ENCODE assay signal across 11 cellular contexts in the genomic region with DNA sequence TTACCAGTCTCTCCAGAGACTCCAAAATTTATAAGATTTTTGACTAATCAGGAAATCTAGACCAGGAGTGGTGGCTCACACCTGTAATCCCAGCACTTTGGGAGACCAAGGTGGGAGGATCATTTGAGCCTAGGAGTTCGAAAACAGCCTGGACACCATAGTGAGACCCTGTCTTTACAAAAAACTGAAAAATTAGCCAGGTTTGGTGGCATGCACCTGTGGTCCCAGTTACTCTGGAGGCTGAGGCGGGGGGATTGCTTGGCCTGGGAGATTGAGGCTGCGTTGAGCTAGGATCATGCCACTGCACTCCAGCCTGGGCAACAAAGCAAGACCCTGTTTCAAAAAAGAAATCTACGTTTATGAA. TPM values are rescaled to one million over a fixed set of nuclear protein-coding genes. Genes with fewer than 3 reads are reported as not detected.
DNase-seq lines count a peak whose midpoint lies in the region; ATAC-seq and TF ChIP-seq lines count a peak whose summit lies in the region.
"Had no signal": no experiment of that assay in that cellular context is flagged by ENCODE, and none has a peak within 500 bp of the region (broad histone marks: within the 10 kb centered on the region; RNA-seq: fewer than 3 reads in every experiment).

No MANE protein-coding gene starts in this region.

- H3K9ac ChIP-seq in BLaER1 treated with 17β-estradiol and CSF1 and Interleukin-3, amounts not matched to agents 10 nM and 100 nM, result peak overlapping the region in 2 of 11 experiments; percentile 27 to 70; a peak in 1 of 22 replicates
- H3K9ac ChIP-seq in colonic mucosa (ENCODE audit: low read depth in 2 of 2, low read length in 2 of 2), result no peak overlapping the region

- no peaks in the 10 kb centered on the region for H3K9me3 ChIP-seq in BLaER1 treated with 17β-estradiol and CSF1 and Interleukin-3, amounts not matched to agents 10 nM and 100 nM (replicated peaks in 1 of 11)
- H3K9me3 ChIP-seq in colonic mucosa, result no peaks in the 10 kb centered on the region
- H3K9me3 ChIP-seq: left lung had no signal

- intact Hi-C loops in natural killer cell (cut with micrococcal nuclease), result loop anchor here (1.0 to 5.0 kb wide), 3 partner anchors 11 to 138 kb away; a partner anchor contains a TSS
- intact Hi-C loops in left colon (cut with DNase I, micrococcal nuclease), result no loop called here
- intact Hi-C loops in colonic mucosa (cut with DNase I), result loop anchor here (10.0 kb wide), 2 partner anchors 129 to 141 kb away; a partner anchor contains a TSS

- no peaks in the 10 kb centered on the region for H3K9me3 Mint-ChIP-seq in activated naive CD8-positive, alpha-beta T cell (ENCODE audit: low read depth)
- no peaks in the 10 kb centered on the region for H3K9me3 Mint-ChIP-seq in natural killer cell

- DNase-seq in natural killer cell (no peak), left colon (no peak), NCI-H146 treated with DMSO at 0.1 percent for 48 hours (lab: John Stamatoyannopoulos, UW; ENCODE audit: unreplicated experiment) (no peak), colonic mucosa (no peak)

- ATAC-seq in GM19452 (IDR thresholded peaks at IDR 0.05; ENCODE audit: unreplicated experiment) (peak; percentile 16), natural killer cell (peak in 1 of 3 donors; percentile 7), left colon (no peak), GM21786 (IDR thresholded peaks at IDR 0.05; ENCODE audit: unreplicated experiment) (no peak)

- TF ChIP-seq CTCF in natural killer cell (IDR thresholded peaks at IDR 0.05) (peak; percentile 56), colonic mucosa (IDR thresholded peaks at IDR 0.05) (no peak)

- H3K36me3 Mint-ChIP-seq in activated naive CD8-positive, alpha-beta T cell, result peaks cover 33% of the 10 kb centered on the region
- peaks cover 22% of the 10 kb centered on the region for H3K36me3 Mint-ChIP-seq in natural killer cell

- H3K4me1 ChIP-seq in BLaER1 treated with 17β-estradiol and CSF1 and Interleukin-3, amounts not matched to agents 10 nM and 100 nM, result peaks cover 26 to 51% (median 41%) of the 10 kb centered on the region in 10 experiments
- no peaks in the 10 kb centered on the region for H3K4me1 ChIP-seq in colonic mucosa

- H3K27ac ChIP-seq in BLaER1 treated with 17β-estradiol and CSF1 and Interleukin-3, amounts not matched to agents 10 nM and 100 nM, result no peak overlapping the region; a peak in 2 of 22 replicates
- no peak overlapping the region for H3K27ac ChIP-seq in colonic mucosa

- H3K27me3 ChIP-seq in BLaER1 treated with 17β-estradiol and CSF1 and Interleukin-3, amounts not matched to agents 10 nM and 100 nM, result no peaks in the 10 kb centered on the region
- H3K27me3 ChIP-seq in colonic mucosa, result no peaks in the 10 kb centered on the region
- H3K27me3 ChIP-seq: left lung had no signal

- H4K20me1 ChIP-seq in BLaER1 treated with 17β-estradiol and CSF1 and Interleukin-3, amounts not matched to agents 10 nM and 100 nM, result peaks cover 0 to 18% (median 5%) of the 10 kb centered on the region in 11 experiments; a peak in 12 of 22 replicates

- H3K4me3 ChIP-seq in BLaER1 treated with 17β-estradiol and CSF1 and Interleukin-3, amounts not matched to agents 10 nM and 100 nM, result no peak overlapping the region
- H3K4me3 ChIP-seq in colonic mucosa, result no peak overlapping the region
- H3K4me3 ChIP-seq: left lung had no signal

- H3K36me3 ChIP-seq in BLaER1 treated with 17β-estradiol and CSF1 and Interleukin-3, amounts not matched to agents 10 nM and 100 nM, result peaks cover 56 to 97% (median 95%) of the 10 kb centered on the region in 11 experiments
- no peaks in the 10 kb centered on the region for H3K36me3 ChIP-seq in colonic mucosa

- H3K4me3 Mint-ChIP-seq in activated naive CD8-positive, alpha-beta T cell, result no peak overlapping the region
- H3K4me3 Mint-ChIP-seq in natural killer cell, result peak overlapping the region; percentile 78

- H3K4me1 Mint-ChIP-seq in activated naive CD8-positive, alpha-beta T cell (ENCODE audit: low read depth), result peaks cover 82% of the 10 kb centered on the region
- peaks cover 47 to 49% of the 10 kb centered on the region in 2 donors for H3K4me1 Mint-ChIP-seq in natural killer cell

- H3K27me3 Mint-ChIP-seq in activated naive CD8-positive, alpha-beta T cell, result no peaks in the 10 kb centered on the region
- no peaks in the 10 kb centered on the region for H3K27me3 Mint-ChIP-seq in natural killer cell (ENCODE audit: low read depth in 2 of 2)

- H3K27ac Mint-ChIP-seq in activated naive CD8-positive, alpha-beta T cell, result peak overlapping the region; percentile 97
- peak overlapping the region; percentile 88 to 92 for H3K27ac Mint-ChIP-seq in natural killer cell

- H3K4me2 ChIP-seq in BLaER1 treated with 17β-estradiol and CSF1 and Interleukin-3, amounts not matched to agents 10 nM and 100 nM, result peak overlapping the region in 7 of 11 experiments; percentile 16 to 82 (median 61); a peak in 7 of 22 replicates

RNA-seq across cellular contexts. Expression of a gene that starts 10.0 kb away (rescaled TPM):
- total RNA-seq in natural killer cell (10 to 100 TPM; 47.8 to 67.5 (median 59.3) TPM), left colon (10 to 100 TPM in 1 of 2 donors, 1 to 10 TPM in 1; 4.5 to 11.9 TPM), colonic mucosa (1 to 10 TPM; 4.2 to 6.6 TPM)

RNA-seq across cellular contexts. Expression of a gene that starts 14.4 kb away (rescaled TPM):
- total RNA-seq in natural killer cell (under 1 TPM in 1 of 3 donors, not detected in 2; 0.82 TPM), left colon (not detected), colonic mucosa (under 1 TPM in 1 of 2 donors, not detected in 1; 0.27 TPM)
- total RNA-seq: osteoblast; T-helper 2 cell treated with Interferon-gamma antibody and Interleukin-4, amounts not matched to agents 100 ng/mL and 5 ng/mL, for 36 hours had no signal

Comparison
In these comparisons a context has a peak if more than half of its experiments do, and no peak if none do; other contexts are left out.
1. intact Hi-C loops: an anchor here in natural killer cell (1.0 to 5.0 kb wide) and colonic mucosa (10.0 kb wide); none called in left colon.